Comparison of ENCODE assay signal across 22 cellular contexts in genomic region chr14:69001375-69001774, GRCh38.
"Had no signal": no experiment of that assay in that cellular context is flagged by ENCODE, and none has a peak within 500 bp of the region (broad histone marks: within the 10 kb centered on the region; RNA-seq: fewer than 3 reads in every experiment).

No MANE protein-coding gene starts in this region.

- H3K27me3 ChIP-seq: neural progenitor cell, ovary, right lobe of liver, sigmoid colon, suprapubic skin, testis, tibial artery, transverse colon, upper lobe of left lung, uterus had no signal

- FAIRE-seq: small intestine had no signal

- H3K9ac ChIP-seq: neural progenitor cell, parathyroid adenoma had no signal

- H2AFZ ChIP-seq: neural progenitor cell, parathyroid adenoma had no signal

- H3K79me2 ChIP-seq: parathyroid adenoma had no signal

- H3K4me2 ChIP-seq: neural progenitor cell had no signal

- DNase-seq: natural killer cell; occipital lobe; psoas muscle; sigmoid colon; stimulated activated CD4-positive, alpha-beta T cell treated with anti-CD3 and anti-CD28 coated beads, Interleukin-15, amount 100 ng/mL, for 24 hours; stimulated activated CD4-positive, alpha-beta T cell treated with anti-CD3 and anti-CD28 coated beads, Interleukin-2, amount 100 ng/mL, for 24 hours; stimulated activated CD4-positive, alpha-beta T cell treated with anti-CD3 and anti-CD28 coated beads, Interleukin-4, amount 100 ng/mL, for 1 hour; stimulated activated CD4-positive, alpha-beta T cell treated with anti-CD3 and anti-CD28 coated beads, Interleukin-4, amount 100 ng/mL, for 4 hours; stimulated activated CD8-positive, alpha-beta memory T cell treated with anti-CD3 and anti-CD28 coated beads, Interleukin-4, amount 100 ng/mL, for 48 hours; stimulated activated naive CD8-positive, alpha-beta T cell treated with anti-CD3 and anti-CD28 coated beads, Interleukin-15, amount 100 ng/mL, for 72 hours; stimulated activated naive CD8-positive, alpha-beta T cell treated with anti-CD3 and anti-CD28 coated beads, Interleukin-15, Interleukin-2, amounts not matched to agents 100 U/mL and 50 U/mL, for 24 hours; tibial artery had no signal

- H3K4me1 ChIP-seq: parathyroid adenoma, psoas muscle, right lobe of liver, testis, uterus had no signal

- H3K4me3 ChIP-seq: neural progenitor cell, ovary, psoas muscle, right lobe of liver, sigmoid colon, suprapubic skin, testis, tibial artery, transverse colon, upper lobe of left lung, uterus had no signal

- H3K36me3 ChIP-seq: neural progenitor cell, ovary, right lobe of liver, sigmoid colon, suprapubic skin, tibial artery, transverse colon, upper lobe of left lung, uterus had no signal

- H3K9me3 ChIP-seq: ovary, psoas muscle, right lobe of liver, sigmoid colon, suprapubic skin, testis, tibial artery, transverse colon, upper lobe of left lung, uterus had no signal

- H3K27ac ChIP-seq: neural progenitor cell, ovary, parathyroid adenoma, psoas muscle, right lobe of liver, sigmoid colon, suprapubic skin, testis, tibial artery, transverse colon, upper lobe of left lung, uterus had no signal
